Comparison of ENCODE assay signal across 18 cellular contexts in genomic region chr1:163872067-163872466, GRCh38.
"Had no signal": no experiment of that assay in that cellular context is flagged by ENCODE, and none has a peak within 500 bp of the region (broad histone marks: within the 10 kb centered on the region; RNA-seq: fewer than 3 reads in every experiment).

No MANE protein-coding gene starts in this region.

- H3K27me3 ChIP-seq: gastrocnemius medialis, upper lobe of left lung had no signal

- DNase-seq: activated CD4-positive, alpha-beta T cell treated with anti-CD3 and anti-CD28 coated beads for 4 hours; activated CD4-positive, alpha-beta T cell treated with anti-CD3 and anti-CD28 coated beads, Interleukin-2, amount 50 U/mL, for 48 hours; activated CD4-positive, CD25-positive, alpha-beta regulatory T cell; activated CD8-positive, alpha-beta memory T cell treated with anti-CD3 and anti-CD28 coated beads, Interleukin-2, amount 50 U/mL, for 48 hours; activated naive CD4-positive, alpha-beta T cell; activated T-cell treated with anti-CD3 and anti-CD28 coated beads, Interleukin-2, amount 50 U/mL, for 4 hours; effector CD4-positive, alpha-beta T cell; gastrocnemius medialis; left cardiac atrium; lower lobe of right lung; mesendoderm; naive thymus-derived CD4-positive, alpha-beta T cell; occipital lobe; stimulated activated CD4-positive, alpha-beta T cell treated with anti-CD3 and anti-CD28 coated beads, Interleukin-4, amount 100 ng/mL, for 1 hour; stimulated activated naive CD8-positive, alpha-beta T cell treated with anti-CD3 and anti-CD28 coated beads, Interleukin-15, Interleukin-2, amounts not matched to agents 100 U/mL and 50 U/mL, for 24 hours; T-helper 17 cell; upper lobe of left lung had no signal

- H3K4me3 ChIP-seq: gastrocnemius medialis, lower lobe of right lung, upper lobe of left lung had no signal

- ATAC-seq: activated T-cell treated with anti-CD3 and anti-CD28 coated beads, Interleukin-2, amount 50 U/mL, for 4 hours; gastrocnemius medialis; lower lobe of right lung; naive thymus-derived CD4-positive, alpha-beta T cell; sciatic nerve; stimulated activated naive CD8-positive, alpha-beta T cell treated with anti-CD3 and anti-CD28 coated beads, Interleukin-15, Interleukin-2, amounts not matched to agents 100 U/mL and 50 U/mL, for 24 hours; T-helper 17 cell had no signal

- H3K36me3 ChIP-seq: gastrocnemius medialis, lower lobe of right lung, upper lobe of left lung had no signal

- H3K27ac ChIP-seq: gastrocnemius medialis, lower lobe of right lung, upper lobe of left lung had no signal

- H3K4me1 ChIP-seq: lower lobe of right lung had no signal

- H3K9me3 ChIP-seq: gastrocnemius medialis, lower lobe of right lung had no signal
